17 cellular contexts compared by ENCODE assay signal in genomic region chr16:28289939-28290862, GRCh38. TPM values are rescaled to one million over a fixed set of nuclear protein-coding genes. Genes with fewer than 3 reads are reported as not detected.
DNase-seq lines count a peak whose midpoint lies in the region; ATAC-seq, FAIRE-seq and TF ChIP-seq lines count a peak whose summit lies in the region.
"Had no signal": no experiment of that assay in that cellular context is flagged by ENCODE, and none has a peak within 500 bp of the region (broad histone marks: within the 10 kb centered on the region; RNA-seq: fewer than 3 reads in every experiment).

No MANE protein-coding gene starts in this region.

- H3K27me3 Mint-ChIP-seq in activated CD4-positive, alpha-beta T cell treated with anti-CD3 and anti-CD28 coated beads for 36 hours: no peaks in the 10 kb centered on the region
- peaks cover 13% of the 10 kb centered on the region for H3K27me3 Mint-ChIP-seq in brain

- H3K9me3 ChIP-seq in HUES6 (ENCODE audit: control insufficient read depth, insufficient read depth, low read depth, low read length): no peaks in the 10 kb centered on the region
- no peaks in the 10 kb centered on the region for H3K9me3 ChIP-seq in neuron (ENCODE audit: low read length)
- H3K9me3 ChIP-seq: heart left ventricle had no signal

- FAIRE-seq in RCC 7860 (lab: Jason Lieb, UNC): no peak
- FAIRE-seq: A204.1 had no signal

- TF ChIP-seq CTCF in brain (conservative IDR thresholded peaks at IDR 0.05): no peak

- H3K27me3 ChIP-seq in HUES6 (ENCODE audit: control insufficient read depth, insufficient read depth, low read length): no peaks in the 10 kb centered on the region; the same call in 1 of the 2 replicates
- no peaks in the 10 kb centered on the region for H3K27me3 ChIP-seq in neuron (ENCODE audit: insufficient read depth, low read length)

- POLR2A ChIA-PET in activated CD4-positive, alpha-beta T cell treated with anti-CD3 and anti-CD28 coated beads for 36 hours (lab: Charles Lee): no interaction called here

- intact Hi-C loops in activated CD4-positive, alpha-beta T cell treated with anti-CD3 and anti-CD28 coated beads for 36 hours (cut with DNase I, micrococcal nuclease): loop anchor here (5.0 kb wide), 4 partner anchors 38 to 1517 kb away; partner anchors contain the start of gene MAZ (in 1 of the 2)

- H3K4me1 ChIP-seq in HUES6 (ENCODE audit: control insufficient read depth, insufficient read depth, low read length) (peaks cover 17% of the 10 kb centered on the region), neuron (ENCODE audit: insufficient read depth, low read length) (peaks cover 21% of the 10 kb centered on the region)

- CTCF ChIA-PET in activated CD4-positive, alpha-beta T cell treated with anti-CD3 and anti-CD28 coated beads for 36 hours (lab: Charles Lee): interaction anchor here (0.7 kb wide), 1 partner anchor 12 kb away, joined by 3 read pairs; no protein-coding TSS in a partner anchor

- peak overlapping the region; percentile 46 for H3K4me3 ChIP-seq in HUES6 (ENCODE audit: low read depth, low read length)
- H3K4me3 ChIP-seq in neuron (ENCODE audit: low read length): peak overlapping the region; percentile 33
- H3K4me3 ChIP-seq: heart left ventricle, skin epidermis had no signal

- H2AFZ ChIP-seq in neuron (ENCODE audit: low read depth, low read length): no peak overlapping the region

- H3K4me1 Mint-ChIP-seq in activated CD4-positive, alpha-beta T cell treated with anti-CD3 and anti-CD28 coated beads for 36 hours: peaks cover 39% of the 10 kb centered on the region
- H3K4me1 Mint-ChIP-seq in brain: peaks cover 54% of the 10 kb centered on the region

- no peak overlapping the region for H3K9ac ChIP-seq in HUES6 (ENCODE audit: low read length)

- H3K27ac Mint-ChIP-seq in activated CD4-positive, alpha-beta T cell treated with anti-CD3 and anti-CD28 coated beads for 36 hours: peak overlapping the region; percentile 51
- peak overlapping the region; percentile 18 to 96 (median 91) for H3K27ac Mint-ChIP-seq in brain
- H3K27ac Mint-ChIP-seq: activated naive CD4-positive, alpha-beta T cell treated with anti-CD3 and anti-CD28 coated beads, Interleukin-2, amount 50 U/mL, for 72 hours had no signal

- peak overlapping the region; percentile 84 for H3K4me3 Mint-ChIP-seq in activated CD4-positive, alpha-beta T cell treated with anti-CD3 and anti-CD28 coated beads for 36 hours
- peak overlapping the region; percentile 85 to 97 (median 89) for H3K4me3 Mint-ChIP-seq in brain

- no peak for ATAC-seq in activated CD4-positive, alpha-beta T cell treated with anti-CD3 and anti-CD28 coated beads for 36 hours
- ATAC-seq: activated naive CD4-positive, alpha-beta T cell treated with anti-CD3 and anti-CD28 coated beads, Interleukin-2, amount 50 U/mL, for 72 hours; heart left ventricle had no signal

- no peaks in the 10 kb centered on the region for H3K9me3 Mint-ChIP-seq in activated CD4-positive, alpha-beta T cell treated with anti-CD3 and anti-CD28 coated beads for 36 hours (ENCODE audit: low read depth)
- H3K9me3 Mint-ChIP-seq in brain: peaks cover 0 to 4% (median 0%) of the 10 kb centered on the region in 5 experiments
- H3K9me3 Mint-ChIP-seq: activated naive CD4-positive, alpha-beta T cell treated with anti-CD3 and anti-CD28 coated beads, Interleukin-2, amount 50 U/mL, for 72 hours had no signal

- H3K36me3 Mint-ChIP-seq in activated CD4-positive, alpha-beta T cell treated with anti-CD3 and anti-CD28 coated beads for 36 hours (ENCODE audit: low read depth): no peaks in the 10 kb centered on the region
- peaks cover 14% of the 10 kb centered on the region for H3K36me3 Mint-ChIP-seq in brain
- H3K36me3 Mint-ChIP-seq: activated naive CD4-positive, alpha-beta T cell treated with anti-CD3 and anti-CD28 coated beads, Interleukin-2, amount 50 U/mL, for 72 hours had no signal

- no peak overlapping the region for H3K27ac ChIP-seq in HUES6 (ENCODE audit: low read depth, low read length)
- H3K27ac ChIP-seq: heart left ventricle, skin epidermis had no signal

- no peak for DNase-seq in activated CD4-positive, alpha-beta T cell treated with anti-CD3 and anti-CD28 coated beads for 36 hours
- DNase-seq in activated CD4-positive, alpha-beta T cell treated with anti-CD3 and anti-CD28 coated beads, Interleukin-2, amount 50 U/mL, for 4 hours: no peak
- DNase-seq in RCC 7860 (ENCODE audit: low spot score): no peak
- DNase-seq in retina: no peak
- DNase-seq in NCI-H748 (lab: John Stamatoyannopoulos, UW; ENCODE audit: unreplicated experiment): no peak
- DNase-seq: Calu3, GOT3, heart left ventricle, KG1, NCI-H446, nucleus accumbens had no signal

- H3K36me3 ChIP-seq in HUES6 (ENCODE audit: control insufficient read depth, insufficient read depth, low read length) (peaks cover 2% of the 10 kb centered on the region; the same call in 1 of the 2 replicates), neuron (ENCODE audit: insufficient read depth, low read length) (peaks cover 8% of the 10 kb centered on the region)
- H3K36me3 ChIP-seq: heart left ventricle had no signal

RNA-seq across cellular contexts. Expression of gene SBK1, which starts 2.1 kb away (rescaled TPM):
- total RNA-seq in activated CD4-positive, alpha-beta T cell treated with anti-CD3 and anti-CD28 coated beads for 36 hours: 1 to 10 TPM; 6.5 to 6.6 TPM
- 80.1 TPM for polyA plus RNA-seq in brain (ENCODE audit: insufficient read depth, low read depth, low replicate concordance)
